Comparison of ENCODE assay signal across 1 cellular context in genomic region chr4:4480685-4481393, GRCh38.
TF ChIP-seq lines count a peak whose summit lies in the region.

No MANE protein-coding gene starts in this region.

TF ChIP-seq in K562, 482 proteins besides CTCF, POLR2A, EP300 and RAD21 (continued from another document):
- TF ChIP-seq E4F1 (CRISPR knock-in tag; IDR thresholded peaks at IDR 0.05; ENCODE audit: borderline replicate concordance): no peak
- TF ChIP-seq DPF2 (IDR thresholded peaks at IDR 0.05): no peak
- TF ChIP-seq CC2D1A (IDR thresholded peaks at IDR 0.05): no peak
- no peak for TF ChIP-seq IRF1 (CRISPR knock-in tag; IDR thresholded peaks at IDR 0.05; ENCODE audit: borderline replicate concordance)
- TF ChIP-seq GABPB2 (CRISPR knock-in tag; conservative IDR thresholded peaks at IDR 0.05): no peak
- TF ChIP-seq NEUROD1 (IDR thresholded peaks at IDR 0.05; ENCODE audit: borderline replicate concordance, low read depth, low read length, partially characterized antibody): no peak
- TF ChIP-seq ZNF583 (CRISPR knock-in tag; IDR thresholded peaks at IDR 0.05): no peak
- TF ChIP-seq PHF21A (IDR thresholded peaks at IDR 0.05; ENCODE audit: borderline replicate concordance, low read depth): no peak
- TF ChIP-seq MIER1 (IDR thresholded peaks at IDR 0.05; ENCODE audit: low read depth): no peak
- TF ChIP-seq CTBP1 (IDR thresholded peaks at IDR 0.05; ENCODE audit: borderline replicate concordance): no peak
- no peak for TF ChIP-seq CHD2 (IDR thresholded peaks at IDR 0.05; ENCODE audit: low read depth, low read length)
- no peak for TF ChIP-seq ZNF639 (CRISPR knock-in tag; conservative IDR thresholded peaks at IDR 0.05 in 1 of 2, IDR thresholded peaks at IDR 0.05 in 1 of 2)
- no peak for TF ChIP-seq ADNP (tag; IDR thresholded peaks at IDR 0.05)
- no peak for TF ChIP-seq ZNF140 (CRISPR knock-in tag; IDR thresholded peaks at IDR 0.05)
- no peak for TF ChIP-seq L3MBTL2 (IDR thresholded peaks at IDR 0.05)
- no peak for TF ChIP-seq ZFP1 (CRISPR knock-in tag; IDR thresholded peaks at IDR 0.05)
- no peak for TF ChIP-seq YBX1 (IDR thresholded peaks at IDR 0.05)
